Comparison of ENCODE assay signal across 34 cellular contexts in the genomic region with DNA sequence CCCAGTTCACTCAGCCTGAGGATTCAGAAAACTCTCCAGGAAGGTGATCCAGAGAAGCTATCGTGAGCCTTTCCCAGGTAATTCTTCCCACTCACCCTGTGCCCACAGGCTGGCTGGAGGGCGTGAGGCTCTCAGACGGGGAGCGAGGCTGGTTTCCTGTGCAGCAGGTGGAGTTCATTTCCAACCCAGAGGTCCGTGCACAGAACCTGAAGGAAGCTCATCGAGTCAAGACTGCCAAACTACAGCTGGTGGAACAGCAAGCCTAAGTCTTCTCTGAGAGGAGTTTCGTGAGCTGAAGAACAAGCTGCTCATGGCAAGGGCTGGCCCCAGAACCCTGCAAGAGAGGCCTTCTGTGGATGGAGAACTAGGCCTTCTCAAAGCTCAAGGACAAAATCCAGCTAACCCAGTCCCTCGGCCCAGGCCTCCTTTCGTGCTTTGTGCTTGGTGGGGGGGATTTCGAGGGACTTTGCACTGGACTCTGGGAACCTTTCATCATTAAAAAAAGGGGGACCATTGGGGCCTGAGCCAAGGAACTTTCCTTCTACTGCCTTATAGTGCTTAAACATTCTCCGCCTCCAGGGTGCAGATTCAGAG. TPM values are rescaled to one million over a fixed set of nuclear protein-coding genes. Genes with fewer than 3 reads are reported as not detected.
"Had no signal": no experiment of that assay in that cellular context is flagged by ENCODE, and none has a peak within 500 bp of the region (broad histone marks: within the 10 kb centered on the region; RNA-seq: fewer than 3 reads in every experiment).

No MANE protein-coding gene starts in this region.

- H3K27ac Mint-ChIP-seq: activated B cell treated with CpG ODN at 0.5 μM for 24 hours; activated CD8-positive, alpha-beta memory T cell treated with anti-CD3 and anti-CD28 coated beads, Interleukin-2, amount 10 ng/mL, durations not matched to agents 7 days and 5 days; activated CD8-positive, alpha-beta T cell treated with anti-CD3 and anti-CD28 coated beads for 36 hours; activated naive CD4-positive, alpha-beta T cell treated with anti-CD3 and anti-CD28 coated beads, Interleukin-2, amount 10 ng/mL, durations not matched to agents 7 days and 5 days; activated naive CD4-positive, alpha-beta T cell treated with anti-CD3 and anti-CD28 coated beads, Interleukin-2, amount 50 U/mL, for 72 hours; activated naive CD8-positive, alpha-beta T cell treated with anti-CD3 and anti-CD28 coated beads, Interleukin-2, amount 10 ng/mL, durations not matched to agents 7 days and 5 days; activated T-cell treated with anti-CD3 and anti-CD28 coated beads, Interleukin-2, amount 50 U/mL, for 24 hours; activated T-cell treated with anti-CD3 and anti-CD28 coated beads, Interleukin-2, amount 50 U/mL, for 72 hours; T-helper 17 cell; T-helper 2 cell treated with Interferon-gamma antibody and Interleukin-4, amounts not matched to agents 5 μg/mL and 100 μg/mL, for 36 hours had no signal

- H3K27ac ChIP-seq: brain microvascular endothelial cell, esophagus muscularis mucosa, foreskin keratinocyte, gastrocnemius medialis, heart left ventricle, WERI-Rb-1 had no signal

- DNase-seq: activated B cell treated with CpG ODN at 0.5 μM for 24 hours; activated CD4-positive, alpha-beta T cell treated with anti-CD3 and anti-CD28 coated beads for 48 hours; activated CD4-positive, alpha-beta T cell treated with anti-CD3 and anti-CD28 coated beads, Interleukin-2, amount 50 U/mL, for 1 hour; activated CD4-positive, alpha-beta T cell treated with anti-CD3 and anti-CD28 coated beads, Interleukin-2, amount 50 U/mL, for 48 hours; activated CD8-positive, alpha-beta memory T cell treated with anti-CD3 and anti-CD28 coated beads, Interleukin-2, amount 10 ng/mL, durations not matched to agents 7 days and 5 days; activated CD8-positive, alpha-beta memory T cell treated with anti-CD3 and anti-CD28 coated beads, Interleukin-2, amount 50 U/mL, for 4 hours; activated CD8-positive, alpha-beta T cell treated with anti-CD3 and anti-CD28 coated beads for 36 hours; activated gamma-delta T cell; activated naive CD4-positive, alpha-beta T cell; activated naive CD4-positive, alpha-beta T cell treated with anti-CD3 and anti-CD28 coated beads, Interleukin-2, amount 10 ng/mL, durations not matched to agents 7 days and 5 days; activated naive CD8-positive, alpha-beta T cell treated with anti-CD3 and anti-CD28 coated beads, Interleukin-2, amount 10 ng/mL, durations not matched to agents 7 days and 5 days; activated T-cell treated with anti-CD3 and anti-CD28 coated beads for 4 hours; activated T-cell treated with anti-CD3 and anti-CD28 coated beads, Interleukin-2, amount 50 U/mL, for 24 hours; activated T-cell treated with anti-CD3 and anti-CD28 coated beads, Interleukin-2, amount 50 U/mL, for 72 hours; brain microvascular endothelial cell; caudate nucleus; effector memory CD4-positive, alpha-beta T cell; erythroblast; foreskin keratinocyte; gastrocnemius medialis; glutamatergic neuron; heart left ventricle; T-helper 1 cell; T-helper 17 cell; T1000; WERI-Rb-1 had no signal

- H3K4me3 Mint-ChIP-seq: activated B cell treated with CpG ODN at 0.5 μM for 24 hours; activated CD8-positive, alpha-beta memory T cell treated with anti-CD3 and anti-CD28 coated beads, Interleukin-2, amount 10 ng/mL, durations not matched to agents 7 days and 5 days; activated CD8-positive, alpha-beta T cell treated with anti-CD3 and anti-CD28 coated beads for 36 hours; activated naive CD4-positive, alpha-beta T cell treated with anti-CD3 and anti-CD28 coated beads, Interleukin-2, amount 10 ng/mL, durations not matched to agents 7 days and 5 days; activated naive CD8-positive, alpha-beta T cell treated with anti-CD3 and anti-CD28 coated beads, Interleukin-2, amount 10 ng/mL, durations not matched to agents 7 days and 5 days; activated T-cell treated with anti-CD3 and anti-CD28 coated beads, Interleukin-2, amount 50 U/mL, for 24 hours; activated T-cell treated with anti-CD3 and anti-CD28 coated beads, Interleukin-2, amount 50 U/mL, for 72 hours; T-helper 17 cell; T-helper 2 cell treated with Interferon-gamma antibody and Interleukin-4, amounts not matched to agents 5 μg/mL and 100 μg/mL, for 36 hours had no signal

- H3K4me1 ChIP-seq: esophagus muscularis mucosa, gastrocnemius medialis, heart left ventricle had no signal

- H3K9me3 Mint-ChIP-seq: activated B cell treated with CpG ODN at 0.5 μM for 24 hours; activated CD8-positive, alpha-beta T cell treated with anti-CD3 and anti-CD28 coated beads for 36 hours; activated naive CD4-positive, alpha-beta T cell treated with anti-CD3 and anti-CD28 coated beads, Interleukin-2, amount 10 ng/mL, durations not matched to agents 7 days and 5 days; activated naive CD8-positive, alpha-beta T cell treated with anti-CD3 and anti-CD28 coated beads, Interleukin-2, amount 10 ng/mL, durations not matched to agents 7 days and 5 days; activated T-cell treated with anti-CD3 and anti-CD28 coated beads, Interleukin-2, amount 50 U/mL, for 24 hours; activated T-cell treated with anti-CD3 and anti-CD28 coated beads, Interleukin-2, amount 50 U/mL, for 72 hours; T-helper 2 cell treated with Interferon-gamma antibody and Interleukin-4, amounts not matched to agents 5 μg/mL and 100 μg/mL, for 36 hours had no signal

- H3K36me3 ChIP-seq: brain microvascular endothelial cell, gastrocnemius medialis, WERI-Rb-1 had no signal

- H3K27me3 ChIP-seq: brain microvascular endothelial cell, esophagus muscularis mucosa, foreskin keratinocyte, gastrocnemius medialis, heart left ventricle had no signal

- H3K4me3 ChIP-seq: esophagus muscularis mucosa, gastrocnemius medialis, heart left ventricle had no signal

- ATAC-seq: activated CD4-positive, CD25-positive, alpha-beta regulatory T cell treated with anti-CD3 and anti-CD28 coated beads, Interleukin-2, amount 50 U/mL, for 24 hours; activated CD8-positive, alpha-beta memory T cell treated with anti-CD3 and anti-CD28 coated beads, Interleukin-2, amount 10 ng/mL, durations not matched to agents 7 days and 5 days; activated CD8-positive, alpha-beta T cell treated with anti-CD3 and anti-CD28 coated beads for 36 hours; activated naive CD4-positive, alpha-beta T cell treated with anti-CD3 and anti-CD28 coated beads, Interleukin-2, amount 50 U/mL, for 72 hours; activated T-cell treated with anti-CD3 and anti-CD28 coated beads, Interleukin-2, amount 50 U/mL, for 72 hours; foreskin keratinocyte; gastrocnemius medialis; heart left ventricle; T-helper 17 cell had no signal

- H3K4me1 Mint-ChIP-seq: activated naive CD4-positive, alpha-beta T cell treated with anti-CD3 and anti-CD28 coated beads, Interleukin-2, amount 10 ng/mL, durations not matched to agents 7 days and 5 days; activated naive CD8-positive, alpha-beta T cell treated with anti-CD3 and anti-CD28 coated beads, Interleukin-2, amount 10 ng/mL, durations not matched to agents 7 days and 5 days had no signal

- H3K27me3 Mint-ChIP-seq: activated B cell treated with CpG ODN at 0.5 μM for 24 hours; activated CD8-positive, alpha-beta memory T cell treated with anti-CD3 and anti-CD28 coated beads, Interleukin-2, amount 10 ng/mL, durations not matched to agents 7 days and 5 days; activated CD8-positive, alpha-beta T cell treated with anti-CD3 and anti-CD28 coated beads for 36 hours; activated naive CD4-positive, alpha-beta T cell treated with anti-CD3 and anti-CD28 coated beads, Interleukin-2, amount 10 ng/mL, durations not matched to agents 7 days and 5 days; activated naive CD8-positive, alpha-beta T cell treated with anti-CD3 and anti-CD28 coated beads, Interleukin-2, amount 10 ng/mL, durations not matched to agents 7 days and 5 days; activated T-cell treated with anti-CD3 and anti-CD28 coated beads, Interleukin-2, amount 50 U/mL, for 24 hours had no signal

- H3K9me3 ChIP-seq: esophagus muscularis mucosa, gastrocnemius medialis, heart left ventricle had no signal

RNA-seq across cellular contexts. Expression of a gene that starts 23.6 kb away (rescaled TPM):
- total RNA-seq: activated B cell treated with CpG ODN at 0.5 μM for 24 hours; activated CD8-positive, alpha-beta memory T cell treated with anti-CD3 and anti-CD28 coated beads for 36 hours; activated CD8-positive, alpha-beta memory T cell treated with anti-CD3 and anti-CD28 coated beads, Interleukin-2, amount 10 ng/mL, durations not matched to agents 7 days and 5 days; activated CD8-positive, alpha-beta T cell treated with anti-CD3 and anti-CD28 coated beads for 36 hours; activated naive CD4-positive, alpha-beta T cell treated with anti-CD3 and anti-CD28 coated beads, Interleukin-2, amount 50 U/mL, for 72 hours; activated naive CD8-positive, alpha-beta T cell treated with anti-CD3 and anti-CD28 coated beads, Interleukin-2, amount 10 ng/mL, durations not matched to agents 7 days and 5 days; activated T-cell treated with anti-CD3 and anti-CD28 coated beads, Interleukin-2, amount 50 U/mL, for 72 hours; astrocyte; chondrocyte; dermis microvascular lymphatic vessel endothelial cell; esophagus muscularis mucosa; foreskin keratinocyte; gastrocnemius medialis; heart left ventricle; T-helper 17 cell had no signal
- polyA plus RNA-seq: foreskin keratinocyte, heart left ventricle had no signal
